In genomic region chr10:16381083-16381482, GRCh38 we compare ENCODE assay signal across 13 cellular contexts. TPM values are rescaled to one million over a fixed set of nuclear protein-coding genes. Genes with fewer than 3 reads are reported as not detected.
DNase-seq lines count a peak whose midpoint lies in the region; ATAC-seq, FAIRE-seq and TF ChIP-seq lines count a peak whose summit lies in the region.
"Had no signal": no experiment of that assay in that cellular context is flagged by ENCODE, and none has a peak within 500 bp of the region (broad histone marks: within the 10 kb centered on the region; RNA-seq: fewer than 3 reads in every experiment).

No MANE protein-coding gene starts in this region.

- no peaks in the 10 kb centered on the region for H3K9me1 ChIP-seq in endothelial cell of umbilical vein (replicated peaks; ENCODE audit: control insufficient read depth, extremely low read depth, insufficient read depth, low read length)

- no peak overlapping the region for H3K4me2 ChIP-seq in endothelial cell of umbilical vein (ENCODE audit: insufficient read depth, low read length)

- BruUV-seq in endothelial cell of umbilical vein (replicated peaks; lab: Mats Ljungman, UMichigan): no TSS peak

- FAIRE-seq in endothelial cell of umbilical vein (lab: Jason Lieb, UNC): peak; percentile 66
- FAIRE-seq: frontal cortex, TTC549 had no signal

- H3K4me1 ChIP-seq in endothelial cell of umbilical vein (ENCODE audit: control insufficient read depth, extremely low read depth, insufficient read depth, low read length): no peaks in the 10 kb centered on the region
- H3K4me1 ChIP-seq: HAP-1 had no signal

- H3K27me3 ChIP-seq in endothelial cell of umbilical vein (ENCODE audit: control insufficient read depth in 2 of 2, insufficient read depth in 2 of 2, low read length in 2 of 2): no peaks in the 10 kb centered on the region
- H3K27me3 ChIP-seq: neutrophil had no signal

- H4K20me1 ChIP-seq in endothelial cell of umbilical vein (replicated peaks; ENCODE audit: control insufficient read depth, extremely low read depth, insufficient read depth, low read length): no peaks in the 10 kb centered on the region

- H3K4me1 Mint-ChIP-seq in immature natural killer cell: no peaks in the 10 kb centered on the region

- no peak overlapping the region for H3K4me3 Mint-ChIP-seq in immature natural killer cell

- no peak overlapping the region for H3K9ac ChIP-seq in endothelial cell of umbilical vein (replicated peaks; ENCODE audit: extremely low read depth, insufficient read depth, low read length)

- no peak overlapping the region for H2AFZ ChIP-seq in endothelial cell of umbilical vein (ENCODE audit: low read depth, low read length)

- no peak for TF ChIP-seq POLR2A in endothelial cell of umbilical vein (IDR thresholded peaks at IDR 0.05; ENCODE audit: low read depth, low read length)

- no peaks in the 10 kb centered on the region for H3K9me3 ChIP-seq in endothelial cell of umbilical vein (replicated peaks; ENCODE audit: control insufficient read depth, insufficient read depth, low read length)
- H3K9me3 ChIP-seq: HAP-1, neutrophil had no signal

- H3K27me3 Mint-ChIP-seq in immature natural killer cell (ENCODE audit: low read depth in 3 of 3): peaks cover 0 to 7% (median 4%) of the 10 kb centered on the region in 3 donors

- peak; percentile 3 for DNase-seq in endothelial cell of umbilical vein (ENCODE audit: low read depth, low spot score)
- no peak for DNase-seq in GM03348 (ENCODE audit: low spot score)
- no peak for DNase-seq in immature natural killer cell
- no peak for DNase-seq in iPS-NIHi7 (ENCODE audit: extremely low spot score)
- no peak for DNase-seq in NCI-H526 (lab: John Stamatoyannopoulos, UW)
- DNase-seq: NCI-H2227 treated with DMSO at 0.1 percent for 48 hours had no signal

- ATAC-seq in GM18502 (IDR thresholded peaks at IDR 0.05; ENCODE audit: poor library complexity, unreplicated experiment): peak; percentile 79
- ATAC-seq in GM21576 (IDR thresholded peaks at IDR 0.05; ENCODE audit: unreplicated experiment): peak; percentile 67
- peak; percentile 93 for ATAC-seq in HG03439 (IDR thresholded peaks at IDR 0.05; ENCODE audit: unreplicated experiment)

- H3K79me2 ChIP-seq in endothelial cell of umbilical vein (ENCODE audit: control insufficient read depth, insufficient read depth, low read length): no peaks in the 10 kb centered on the region

- no peak for TF ChIP-seq CTCF in endothelial cell of umbilical vein (IDR thresholded peaks at IDR 0.05; ENCODE audit: extremely low read depth in 1 of 2, insufficient read depth in 1 of 2, low read depth in 1 of 2, low read length in 2 of 2)

- H3K36me3 ChIP-seq in endothelial cell of umbilical vein (ENCODE audit: control insufficient read depth in 2 of 2, extremely low read depth in 1 of 2, insufficient read depth in 2 of 2, low read length in 2 of 2): no peaks in the 10 kb centered on the region
- H3K36me3 ChIP-seq: HAP-1, neutrophil had no signal

- H3K27ac ChIP-seq in endothelial cell of umbilical vein (ENCODE audit: insufficient read depth, low read depth, low read length): no peak overlapping the region
- H3K27ac ChIP-seq: neutrophil had no signal

- no peak overlapping the region for H3K27ac Mint-ChIP-seq in immature natural killer cell

- peaks cover 0 to 2% (median 0%) of the 10 kb centered on the region in 6 donors for H3K9me3 Mint-ChIP-seq in immature natural killer cell

- no peak overlapping the region for H3K4me3 ChIP-seq in endothelial cell of umbilical vein (replicated peaks in 1 of 3; ENCODE audit: insufficient read depth in 1 of 3, low read depth in 1 of 3, low read length in 3 of 3)
- H3K4me3 ChIP-seq: HAP-1 had no signal

- CTCF ChIA-PET in endothelial cell of umbilical vein (lab: Charles Lee): no interaction called here

- POLR2A ChIA-PET in endothelial cell of umbilical vein (lab: Charles Lee): no interaction called here

- dilution Hi-C loops in endothelial cell of umbilical vein (cut with MboI; ENCODE audit: extremely low pct_ligation_motif_present, low sequenced_read_pairs): no loop called here

- no peaks in the 10 kb centered on the region for H3K36me3 Mint-ChIP-seq in immature natural killer cell

- intact Hi-C loops in endothelial cell of umbilical vein (cut with micrococcal nuclease): no loop called here

TF ChIP-seq in endothelial cell of umbilical vein, 7 proteins besides CTCF, POLR2A, EP300 and RAD21:
- TF ChIP-seq GATA2 (IDR thresholded peaks at IDR 0.05; ENCODE audit: insufficient read depth, insufficient read length, low read depth, low read length) (no peak), JUN (IDR thresholded peaks at IDR 0.05; ENCODE audit: borderline replicate concordance, insufficient read depth, insufficient read length, low read depth) (peak; percentile 26), EZH2 (IDR thresholded peaks at IDR 0.05; ENCODE audit: borderline replicate concordance, low read depth, low read length, severe bottlenecking) (no peak), POLR2AphosphoS5 (IDR thresholded peaks at IDR 0.05; ENCODE audit: insufficient read depth, low read depth, low read length) (no peak), FOS (IDR thresholded peaks at IDR 0.05; ENCODE audit: borderline replicate concordance, insufficient read depth, low read length) (peak; percentile 38)

RNA-seq across cellular contexts. Expression of gene PTER, which starts 55.7 kb away (rescaled TPM):
- 3.6 and 4.6 TPM in 2 replicates for total RNA-seq in endothelial cell of umbilical vein
- polyA plus RNA-seq in endothelial cell of umbilical vein: 1.2 and 1.6 TPM in 2 replicates
- polyA plus RNA-seq in endothelial cell of umbilical vein (2011; cell fraction: cytosol; rRNA removed): 2.1 and 2.3 TPM in 2 replicates
- polyA plus RNA-seq in endothelial cell of umbilical vein (2011; cell fraction: nucleus; rRNA removed): 2.4 and 2.5 TPM in 2 replicates
- 3.2 and 5.6 TPM in 2 replicates for polyA plus RNA-seq in endothelial cell of umbilical vein (2012)
- 4.8 and 6.4 TPM in 2 replicates for polyA minus RNA-seq in endothelial cell of umbilical vein
- 7.6 TPM for polyA minus RNA-seq in endothelial cell of umbilical vein (2011; cell fraction: cytosol; rRNA and poly(A)+ RNA removed)
- 2.7 and 3.1 TPM in 2 replicates for polyA minus RNA-seq in endothelial cell of umbilical vein (2011; cell fraction: nucleus; rRNA and poly(A)+ RNA removed)
- 10 to 100 TPM; 13.1 to 16.0 (median 13.3) TPM for polyA plus RNA-seq in immature natural killer cell
